10 cellular contexts compared by ENCODE assay signal in genomic region chr10:43419997-43420368, GRCh38. TPM values are rescaled to one million over a fixed set of nuclear protein-coding genes. Genes with fewer than 3 reads are reported as not detected.
DNase-seq lines count a peak whose midpoint lies in the region; ATAC-seq, FAIRE-seq and TF ChIP-seq lines count a peak whose summit lies in the region.
"Had no signal": no experiment of that assay in that cellular context is flagged by ENCODE, and none has a peak within 500 bp of the region (broad histone marks: within the 10 kb centered on the region; RNA-seq: fewer than 3 reads in every experiment).

No MANE protein-coding gene starts in this region.

- no peak for DNase-seq in T-helper 1 cell
- DNase-seq in activated naive CD8-positive, alpha-beta T cell treated with anti-CD3 and anti-CD28 coated beads, Interleukin-2, amount 50 U/mL, for 24 hours = no peak
- DNase-seq in keratinocyte (ENCODE audit: low read depth, low spot score) = no peak
- DNase-seq in epidermal melanocyte (ENCODE audit: insufficient read length, low spot score) = no peak
- no peak for DNase-seq in NCI-H2107 (lab: John Stamatoyannopoulos, UW)

- peak overlapping the region; percentile 66 for H3K4me3 Mint-ChIP-seq in T-helper 1 cell treated with Interleukin-12 subunit alpha and Interleukin-12 subunit beta and Interleukin-4 antibody, amounts not matched to agents 30 μg/mL and 1 μg/mL, for 36 hours
- H3K4me3 Mint-ChIP-seq in activated naive CD8-positive, alpha-beta T cell treated with anti-CD3 and anti-CD28 coated beads, Interleukin-2, amount 50 U/mL, for 24 hours = peak overlapping the region; percentile 65

- H2AFZ ChIP-seq in keratinocyte (ENCODE audit: control insufficient read depth, low read length) = peak overlapping the region; percentile 94

- H3K4me1 Mint-ChIP-seq in T-helper 1 cell treated with Interleukin-12 subunit alpha and Interleukin-12 subunit beta and Interleukin-4 antibody, amounts not matched to agents 30 μg/mL and 1 μg/mL, for 36 hours (ENCODE audit: low read depth) = peaks cover 33% of the 10 kb centered on the region
- H3K4me1 Mint-ChIP-seq in activated naive CD8-positive, alpha-beta T cell treated with anti-CD3 and anti-CD28 coated beads, Interleukin-2, amount 50 U/mL, for 24 hours = peaks cover 46% of the 10 kb centered on the region

- H4K20me1 ChIP-seq in keratinocyte (ENCODE audit: control insufficient read depth, extremely low read depth, insufficient read depth, low read length) = no peaks in the 10 kb centered on the region

- peaks cover 12% of the 10 kb centered on the region for H3K4me1 ChIP-seq in keratinocyte (ENCODE audit: control insufficient read depth, extremely low read depth, insufficient read depth, low read length)

- H3K4me2 ChIP-seq in keratinocyte (ENCODE audit: control insufficient read depth, extremely low read depth, insufficient read depth, low read depth, low read length) = peak overlapping the region; percentile 87

- H3K9me3 ChIP-seq in keratinocyte (ENCODE audit: control insufficient read depth, low read depth, low read length) = no peaks in the 10 kb centered on the region

- peak overlapping the region; percentile 75 for H3K9ac ChIP-seq in keratinocyte (ENCODE audit: control insufficient read depth, extremely low read depth, insufficient read depth, low read length)

- peak overlapping the region; percentile 71 for H3K27ac ChIP-seq in keratinocyte (ENCODE audit: control insufficient read depth, insufficient read depth, low read length)
- H3K27ac ChIP-seq in temporal lobe (ENCODE audit: low read depth, low read length) = peak overlapping the region; percentile 99

- TF ChIP-seq CTCF in keratinocyte (optimal IDR thresholded peaks at IDR 0.05 in 1 of 3, IDR thresholded peaks at IDR 0.05 in 1 of 3, conservative IDR thresholded peaks at IDR 0.05 in 1 of 3; ENCODE audit: extremely low read depth in 1 of 3, insufficient read depth in 2 of 3, low read length in 3 of 3) = no peak

- H3K27me3 Mint-ChIP-seq in T-helper 1 cell treated with Interleukin-12 subunit alpha and Interleukin-12 subunit beta and Interleukin-4 antibody, amounts not matched to agents 30 μg/mL and 1 μg/mL, for 36 hours (ENCODE audit: low read depth) = no peaks in the 10 kb centered on the region
- no peaks in the 10 kb centered on the region for H3K27me3 Mint-ChIP-seq in activated naive CD8-positive, alpha-beta T cell treated with anti-CD3 and anti-CD28 coated beads, Interleukin-2, amount 50 U/mL, for 24 hours

- H3K9me3 Mint-ChIP-seq in T-helper 1 cell treated with Interleukin-12 subunit alpha and Interleukin-12 subunit beta and Interleukin-4 antibody, amounts not matched to agents 30 μg/mL and 1 μg/mL, for 36 hours = no peaks in the 10 kb centered on the region
- no peaks in the 10 kb centered on the region for H3K9me3 Mint-ChIP-seq in activated naive CD8-positive, alpha-beta T cell treated with anti-CD3 and anti-CD28 coated beads, Interleukin-2, amount 50 U/mL, for 24 hours

- ATAC-seq in activated naive CD8-positive, alpha-beta T cell treated with anti-CD3 and anti-CD28 coated beads, Interleukin-2, amount 50 U/mL, for 24 hours = no peak
- ATAC-seq in GM19351 (IDR thresholded peaks at IDR 0.05; ENCODE audit: unreplicated experiment) = no peak

- H3K27ac Mint-ChIP-seq in T-helper 1 cell treated with Interleukin-12 subunit alpha and Interleukin-12 subunit beta and Interleukin-4 antibody, amounts not matched to agents 30 μg/mL and 1 μg/mL, for 36 hours = peak overlapping the region; percentile 91
- H3K27ac Mint-ChIP-seq in activated naive CD8-positive, alpha-beta T cell treated with anti-CD3 and anti-CD28 coated beads, Interleukin-2, amount 50 U/mL, for 24 hours = peak overlapping the region; percentile 95

- H3K9me1 ChIP-seq in keratinocyte (ENCODE audit: control insufficient read depth, extremely low read depth, insufficient read depth, low read length) = no peaks in the 10 kb centered on the region

- H3K27me3 ChIP-seq in keratinocyte (ENCODE audit: control insufficient read depth, extremely low read depth, insufficient read depth, low read length) = no peaks in the 10 kb centered on the region

- dilution Hi-C loops in keratinocyte (cut with MboI; ENCODE audit: extremely low pct_ligation_motif_present, low sequenced_read_pairs) = no loop called here

- no peaks in the 10 kb centered on the region for H3K79me2 ChIP-seq in keratinocyte (ENCODE audit: control insufficient read depth, insufficient read depth, low read length)

- no peaks in the 10 kb centered on the region for H3K36me3 ChIP-seq in keratinocyte (ENCODE audit: control insufficient read depth in 2 of 2, extremely low read depth in 1 of 2, insufficient read depth in 2 of 2, low read length in 2 of 2)

- no peak for FAIRE-seq in keratinocyte (lab: Jason Lieb, UNC)
- FAIRE-seq: A204.1 had no signal

- no peaks in the 10 kb centered on the region for H3K36me3 Mint-ChIP-seq in T-helper 1 cell treated with Interleukin-12 subunit alpha and Interleukin-12 subunit beta and Interleukin-4 antibody, amounts not matched to agents 30 μg/mL and 1 μg/mL, for 36 hours (ENCODE audit: low read depth)
- H3K36me3 Mint-ChIP-seq in activated naive CD8-positive, alpha-beta T cell treated with anti-CD3 and anti-CD28 coated beads, Interleukin-2, amount 50 U/mL, for 24 hours (ENCODE audit: low read depth) = peaks cover 8% of the 10 kb centered on the region

- H3K4me3 ChIP-seq in keratinocyte (ENCODE audit: control insufficient read depth in 2 of 3, extremely low read depth in 1 of 3, insufficient read depth in 2 of 3, low read depth in 1 of 3, low read length in 3 of 3) = peak overlapping the region in 2 of 3 experiments; percentile 5 to 64

RNA-seq across cellular contexts. Expression of gene HNRNPF, which starts 11.0 kb away (rescaled TPM):
- 164 to 238 TPM (median 230 TPM) in 3 replicates for polyA plus RNA-seq in keratinocyte
- polyA plus RNA-seq in keratinocyte (2011; ENCODE audit: low read depth) = 149 TPM
- 154 and 156 TPM in 2 replicates for polyA plus RNA-seq in keratinocyte (2011; cell fraction: cytosol; rRNA removed)
- 171 and 186 TPM in 2 replicates for polyA plus RNA-seq in keratinocyte (2011; cell fraction: nucleus; rRNA removed)
- polyA plus RNA-seq in keratinocyte (2012; ENCODE audit: low replicate concordance) = 128 and 184 TPM in 2 replicates
- polyA minus RNA-seq in keratinocyte = 160 to 224 TPM (median 169 TPM) in 3 replicates
- 138 TPM for polyA minus RNA-seq in keratinocyte (2011; cell fraction: cytosol; rRNA and poly(A)+ RNA removed)
- 79.5 and 115 TPM in 2 replicates for polyA minus RNA-seq in keratinocyte (2011; cell fraction: nucleus; rRNA and poly(A)+ RNA removed)
- 63.4 TPM for total RNA-seq in temporal lobe

RNA-seq across cellular contexts. Expression of gene ZNF487, which starts 16.9 kb away (rescaled TPM):
- 3.6 to 5.1 TPM (median 4.1 TPM) in 3 replicates for polyA plus RNA-seq in keratinocyte
- 1.0 TPM for polyA plus RNA-seq in keratinocyte (2011; ENCODE audit: low read depth)
- 4.0 and 4.6 TPM in 2 replicates for polyA plus RNA-seq in keratinocyte (2011; cell fraction: cytosol; rRNA removed)
- 4.2 and 6.3 TPM in 2 replicates for polyA plus RNA-seq in keratinocyte (2011; cell fraction: nucleus; rRNA removed)
- 1.7 and 2.3 TPM in 2 replicates for polyA plus RNA-seq in keratinocyte (2012; ENCODE audit: low replicate concordance)
- polyA minus RNA-seq in keratinocyte = 1.6 to 24.1 TPM (median 1.6 TPM) in 3 replicates
- polyA minus RNA-seq in keratinocyte (2011; cell fraction: cytosol; rRNA and poly(A)+ RNA removed) = 5.6 TPM
- 6.1 and 6.3 TPM in 2 replicates for polyA minus RNA-seq in keratinocyte (2011; cell fraction: nucleus; rRNA and poly(A)+ RNA removed)
- 12.5 TPM for total RNA-seq in temporal lobe

RNA-seq across cellular contexts. Expression of gene FXYD4, which starts 48.5 kb away (rescaled TPM):
- not detected in 3 replicates for polyA plus RNA-seq in keratinocyte
- not detected for polyA plus RNA-seq in keratinocyte (2011; ENCODE audit: low read depth)
- not detected in 2 replicates for polyA plus RNA-seq in keratinocyte (2011; cell fraction: cytosol; rRNA removed)
- polyA plus RNA-seq in keratinocyte (2011; cell fraction: nucleus; rRNA removed) = not detected in 2 replicates
- polyA plus RNA-seq in keratinocyte (2012; ENCODE audit: low replicate concordance) = not detected in 2 replicates
- not detected in 3 replicates for polyA minus RNA-seq in keratinocyte
- polyA minus RNA-seq in keratinocyte (2011; cell fraction: cytosol; rRNA and poly(A)+ RNA removed) = not detected
- not detected in 2 replicates for polyA minus RNA-seq in keratinocyte (2011; cell fraction: nucleus; rRNA and poly(A)+ RNA removed)
- total RNA-seq in temporal lobe = not detected
- total RNA-seq: HT1080 had no signal
